In the genomic region with DNA sequence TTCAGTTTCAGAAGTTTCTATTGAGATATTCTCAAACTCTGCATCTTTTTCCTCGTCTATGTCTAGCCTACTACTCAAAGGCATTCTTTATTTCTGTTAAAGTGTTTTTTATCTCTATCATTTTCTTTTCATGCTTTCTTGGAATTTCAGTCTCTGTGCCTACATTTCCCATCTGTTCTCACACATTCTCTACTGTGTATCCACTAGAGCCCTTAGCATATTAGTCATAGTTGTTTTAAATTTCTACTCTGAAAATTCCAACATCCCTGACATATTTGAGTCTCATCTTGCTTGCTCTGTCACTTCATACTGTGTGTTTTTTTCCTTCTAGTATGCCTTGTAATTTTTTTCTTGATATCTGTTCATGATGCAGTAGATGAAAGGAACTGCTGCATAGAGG, we compare ENCODE assay signal across 14 cellular contexts.
DNase-seq lines count a peak whose midpoint lies in the region; ATAC-seq and TF ChIP-seq lines count a peak whose summit lies in the region.
"Had no signal": no experiment of that assay in that cellular context is flagged by ENCODE, and none has a peak within 500 bp of the region (broad histone marks: within the 10 kb centered on the region; RNA-seq: fewer than 3 reads in every experiment).

No MANE protein-coding gene starts in this region.

- H3K27me3 ChIP-seq in adipocyte (replicated peaks; ENCODE audit: control insufficient read depth, insufficient read depth, low read length), result no peaks in the 10 kb centered on the region

- H3K4me1 ChIP-seq in adipocyte (ENCODE audit: control insufficient read depth, insufficient read depth, low read length), result peaks cover 17% of the 10 kb centered on the region

- H3K9me3 ChIP-seq in adipocyte (ENCODE audit: control insufficient read depth, low read length), result peaks cover 5% of the 10 kb centered on the region

- no peak for TF ChIP-seq CTCF in fibroblast of the aortic adventitia (IDR thresholded peaks at IDR 0.05; ENCODE audit: insufficient read depth, low read length)

- no peak for ATAC-seq in left lobe of liver
- ATAC-seq: K562 had no signal

- no peak overlapping the region for H3K4me3 ChIP-seq in adipocyte (ENCODE audit: low read length)
- no peak overlapping the region for H3K4me3 ChIP-seq in fibroblast of the aortic adventitia (ENCODE audit: low read depth, low read length)
- no peak overlapping the region for H3K4me3 ChIP-seq in skeletal muscle cell (ENCODE audit: low read depth, low read length)
- H3K4me3 ChIP-seq: K562 had no signal

- H3K9ac ChIP-seq in adipocyte (ENCODE audit: low read length), result no peak overlapping the region

- H3K36me3 ChIP-seq in adipocyte (ENCODE audit: control insufficient read depth, insufficient read depth, low read length, severe bottlenecking), result no peaks in the 10 kb centered on the region

- peak; percentile 73 for DNase-seq in EL
- DNase-seq in adipocyte (ENCODE audit: low read depth), result peak; percentile 27
- DNase-seq in fibroblast of the aortic adventitia (ENCODE audit: low read depth), result peak; percentile 45
- peak; percentile 31 for DNase-seq in skeletal muscle cell (ENCODE audit: low read depth)
- DNase-seq in NCI-H1417 treated with DMSO at 0.1 percent for 48 hours (lab: John Stamatoyannopoulos, UW), result no peak
- DNase-seq in left lobe of liver (ENCODE audit: low spot score), result no peak
- DNase-seq in T1000 (lab: John Stamatoyannopoulos, UW), result no peak
- no peak for DNase-seq in activated naive CD4-positive, alpha-beta T cell treated with anti-CD3 and anti-CD28 coated beads, Interleukin-2, amount 50 U/mL, for 16 hours
- DNase-seq: activated CD4-positive, alpha-beta T cell treated with anti-CD3 and anti-CD28 coated beads, Interleukin-2, amount 50 U/mL, for 4 hours; erythroblast; NCI-H1436 treated with DMSO at 0.1 percent for 48 hours; NCI-H510A; stimulated activated CD4-positive, alpha-beta T cell treated with anti-CD3 and anti-CD28 coated beads, Interleukin-2, amount 100 ng/mL, for 24 hours had no signal

Comparison
In these comparisons a context has a peak if more than half of its experiments do, and no peak if none do; other contexts are left out.
1. DNase-seq: peak in EL (single experiment), adipocyte (single experiment), fibroblast of the aortic adventitia (single experiment) and skeletal muscle cell (single experiment); none in NCI-H1417 treated with DMSO at 0.1 percent for 48 hours (single experiment), left lobe of liver (single experiment), T1000 (single experiment) and activated naive CD4-positive, alpha-beta T cell treated with anti-CD3 and anti-CD28 coated beads, Interleukin-2, amount 50 U/mL, for 16 hours (single experiment).